In genomic region chr20:3818155-3819151, GRCh38 we compare ENCODE assay signal across 9 cellular contexts. TPM values are rescaled to one million over a fixed set of nuclear protein-coding genes. Genes with fewer than 3 reads are reported as not detected.
DNase-seq lines count a peak whose midpoint lies in the region; ATAC-seq and TF ChIP-seq lines count a peak whose summit lies in the region.
"Had no signal": no experiment of that assay in that cellular context is flagged by ENCODE, and none has a peak within 500 bp of the region (broad histone marks: within the 10 kb centered on the region; RNA-seq: fewer than 3 reads in every experiment).

No MANE protein-coding gene starts in this region.

- peak; percentile 68 for TF ChIP-seq CTCF in endothelial cell (IDR thresholded peaks at IDR 0.05; ENCODE audit: unreplicated experiment)

- H3K27me3 Mint-ChIP-seq in endothelial cell (ENCODE audit: unreplicated experiment), result peaks cover 11% of the 10 kb centered on the region

- peaks cover 4% of the 10 kb centered on the region for H3K36me3 Mint-ChIP-seq in endothelial cell (ENCODE audit: low read depth, unreplicated experiment)

- peaks cover 18% of the 10 kb centered on the region for H3K4me1 Mint-ChIP-seq in endothelial cell (ENCODE audit: unreplicated experiment)

- H3K9me3 ChIP-seq in muscle layer of duodenum (ENCODE audit: control insufficient read depth in 1 of 2, low read length in 2 of 2), result no peaks in the 10 kb centered on the region

- DNase-seq in NCI-H2107 treated with DMSO at 0.1 percent for 48 hours (lab: John Stamatoyannopoulos, UW; ENCODE audit: unreplicated experiment) (peak; percentile 19), NCI-H2107 (lab: John Stamatoyannopoulos, UW) (no peak), LoVo (ENCODE audit: low spot score) (peak; percentile 72), SK-MEL-5 (ENCODE audit: low read depth, low spot score) (peak; percentile 92), endothelial cell (ENCODE audit: low spot score) (peak; percentile 74), germinal center (ENCODE audit: low spot score) (no peak)

- no peak overlapping the region for H3K4me3 ChIP-seq in muscle layer of duodenum (ENCODE audit: low read depth in 1 of 2, low read length in 2 of 2)

- ATAC-seq in HG02610 (IDR thresholded peaks at IDR 0.05; ENCODE audit: unreplicated experiment), result no peak

- peak overlapping the region; percentile 13 for H3K27ac Mint-ChIP-seq in endothelial cell (ENCODE audit: unreplicated experiment)

- no peaks in the 10 kb centered on the region for H3K27me3 ChIP-seq in muscle layer of duodenum (ENCODE audit: low read depth, low read length)

- H3K4me1 ChIP-seq in muscle layer of duodenum (ENCODE audit: control insufficient read depth in 1 of 2, insufficient read depth in 2 of 2, low read length in 2 of 2), result peaks cover 5 to 31% of the 10 kb centered on the region in 2 donors

- H3K27ac ChIP-seq in muscle layer of duodenum (ENCODE audit: low read length), result peak overlapping the region; percentile 1

- H3K4me3 Mint-ChIP-seq in endothelial cell (ENCODE audit: unreplicated experiment), result no peak overlapping the region

- H3K36me3 ChIP-seq in muscle layer of duodenum (ENCODE audit: control insufficient read depth in 1 of 2, insufficient read depth in 2 of 2, low read length in 2 of 2), result peaks cover 8 to 21% of the 10 kb centered on the region in 2 donors

- no peaks in the 10 kb centered on the region for H3K9me3 Mint-ChIP-seq in endothelial cell (ENCODE audit: unreplicated experiment)

- in situ Hi-C loops in SK-MEL-5 (cut with HindIII; ENCODE audit: low pct_unique_long_range_greater_than_20kb, low sequenced_read_pairs), result no loop called here

RNA-seq across cellular contexts. Expression of gene AP5S1, which starts 1.9 kb away (rescaled TPM):
- 27.0 and 29.2 TPM in 2 replicates for total RNA-seq in SK-MEL-5 (2014; rRNA removed; shearing (Covaris generic))
- polyA plus RNA-seq in SK-MEL-5 (2015; cell fraction: cytosol; rRNA removed), result 24.6 and 36.0 TPM in 2 replicates
- polyA plus RNA-seq in SK-MEL-5 (2015; cell fraction: nucleus; rRNA removed), result 11.4 and 24.2 TPM in 2 replicates
- total RNA-seq in endothelial cell (ENCODE audit: unreplicated experiment), result 9.9 TPM

RNA-seq across cellular contexts. Expression of gene CDC25B, which starts 22.3 kb away (rescaled TPM):
- total RNA-seq in SK-MEL-5 (2014; rRNA removed; shearing (Covaris generic)), result 60.7 and 67.1 TPM in 2 replicates
- polyA plus RNA-seq in SK-MEL-5 (2015; cell fraction: cytosol; rRNA removed), result 214 and 252 TPM in 2 replicates
- 314 and 346 TPM in 2 replicates for polyA plus RNA-seq in SK-MEL-5 (2015; cell fraction: nucleus; rRNA removed)
- 10.4 TPM for total RNA-seq in endothelial cell (ENCODE audit: unreplicated experiment)

RNA-seq across cellular contexts. Expression of gene MAVS, which starts 28.2 kb away (rescaled TPM):
- 23.9 and 27.0 TPM in 2 replicates for total RNA-seq in SK-MEL-5 (2014; rRNA removed; shearing (Covaris generic))
- 31.1 and 38.2 TPM in 2 replicates for polyA plus RNA-seq in SK-MEL-5 (2015; cell fraction: cytosol; rRNA removed)
- 40.3 and 41.9 TPM in 2 replicates for polyA plus RNA-seq in SK-MEL-5 (2015; cell fraction: nucleus; rRNA removed)
- 111 TPM for total RNA-seq in endothelial cell (ENCODE audit: unreplicated experiment)

RNA-seq across cellular contexts. Expression of gene CENPB, which starts 31.9 kb away (rescaled TPM):
- total RNA-seq in SK-MEL-5 (2014; rRNA removed; shearing (Covaris generic)), result 107 and 115 TPM in 2 replicates
- polyA plus RNA-seq in SK-MEL-5 (2015; cell fraction: cytosol; rRNA removed), result 113 and 141 TPM in 2 replicates
- polyA plus RNA-seq in SK-MEL-5 (2015; cell fraction: nucleus; rRNA removed), result 21.9 and 41.6 TPM in 2 replicates
- total RNA-seq in endothelial cell (ENCODE audit: unreplicated experiment), result 57.9 TPM

RNA-seq across cellular contexts. Expression of gene SPEF1, which starts 37.2 kb away (rescaled TPM):
- total RNA-seq in SK-MEL-5 (2014; rRNA removed; shearing (Covaris generic)), result 0.40 TPM in 1 of 2 replicates, not detected in the other
- 0.19 TPM in 1 of 2 replicates, not detected in the other for polyA plus RNA-seq in SK-MEL-5 (2015; cell fraction: cytosol; rRNA removed)
- polyA plus RNA-seq in SK-MEL-5 (2015; cell fraction: nucleus; rRNA removed), result 0.14 TPM in 1 of 2 replicates, not detected in the other
- total RNA-seq in endothelial cell (ENCODE audit: unreplicated experiment), result 0.23 TPM
- total RNA-seq: glomerular endothelial cell had no signal

Comparison
In these comparisons a context has a peak if more than half of its experiments do, and no peak if none do; other contexts are left out.
1. DNase-seq: peak in NCI-H2107 treated with DMSO at 0.1 percent for 48 hours (single experiment), LoVo (single experiment), SK-MEL-5 (single experiment) and endothelial cell (single experiment); none in NCI-H2107 (single experiment) and germinal center (single experiment).